In the genomic region with DNA sequence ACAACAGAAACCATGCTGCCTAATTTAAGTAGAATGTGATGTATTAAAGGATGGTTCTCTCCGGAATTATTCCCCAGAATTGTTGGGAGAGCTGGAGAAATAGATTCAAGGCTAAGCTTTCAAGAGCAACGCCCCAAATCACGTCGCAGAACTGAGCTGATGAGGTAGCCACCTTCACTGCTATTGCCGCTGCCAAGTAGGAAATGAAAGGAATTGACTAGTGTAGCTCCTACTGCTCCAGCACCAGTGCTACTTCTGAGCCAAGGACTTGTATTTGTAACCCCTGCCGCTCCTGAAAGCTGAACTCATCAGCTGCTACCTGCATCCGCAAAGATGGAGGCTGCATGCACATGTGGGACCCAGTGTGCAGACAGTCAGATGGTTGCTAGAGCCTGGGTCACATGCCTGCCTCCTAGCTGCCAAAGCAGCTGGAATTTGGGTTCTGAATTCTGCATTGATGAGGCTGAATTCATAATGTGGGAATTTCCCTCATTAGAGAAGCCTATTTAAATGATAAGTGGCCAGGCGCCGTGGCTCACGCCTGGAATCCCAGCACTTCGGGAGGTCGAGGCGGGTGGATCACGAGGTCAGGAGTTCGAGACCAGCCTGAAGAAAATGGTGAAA, we compare ENCODE assay signal across 24 cellular contexts.
DNase-seq lines count a peak whose midpoint lies in the region; ATAC-seq, FAIRE-seq and TF ChIP-seq lines count a peak whose summit lies in the region.
"Had no signal": no experiment of that assay in that cellular context is flagged by ENCODE, and none has a peak within 500 bp of the region (broad histone marks: within the 10 kb centered on the region; RNA-seq: fewer than 3 reads in every experiment).

No MANE protein-coding gene starts in this region.

- H3K79me1 ChIP-seq in neuronal stem cell (ENCODE audit: low read depth, low read length) = no peaks in the 10 kb centered on the region

- H3K4me3 ChIP-seq in neuronal stem cell (ENCODE audit: low read length in 2 of 2) (no peak overlapping the region), HepG2 (replicated peaks in 1 of 3; ENCODE audit: insufficient read depth in 1 of 3, low read depth in 2 of 3, low read length in 3 of 3) (no peak overlapping the region)
- H3K4me3 ChIP-seq: SJSA1 had no signal

- no peak overlapping the region for H3K23ac ChIP-seq in neuronal stem cell (ENCODE audit: low read depth, low read length, poor library complexity)

- H2AFZ ChIP-seq in neuronal stem cell (ENCODE audit: low read length) = peak overlapping the region; percentile 66
- H2AFZ ChIP-seq in HepG2 (ENCODE audit: low read length) = no peak overlapping the region

- POLR2A ChIA-PET in HepG2 (lab: Yijun Ruan, JAX) = no interaction called here

- H2BK120ac ChIP-seq in neuronal stem cell (ENCODE audit: low read depth, low read length) = no peak overlapping the region

- no peaks in the 10 kb centered on the region for H3K79me2 ChIP-seq in HepG2 (ENCODE audit: insufficient read depth, low read length)

- no peak overlapping the region for H2AK5ac ChIP-seq in neuronal stem cell (ENCODE audit: low read depth, low read length)

- TF ChIP-seq RAD21 in HepG2 (CRISPR knock-in tag; IDR thresholded peaks at IDR 0.05) = no peak

- H4K20me1 ChIP-seq in HepG2 (ENCODE audit: insufficient read depth, low read length) = no peaks in the 10 kb centered on the region

- H4K8ac ChIP-seq in neuronal stem cell (ENCODE audit: low read depth, low read length) = peak overlapping the region; percentile 57

- no CpG with 5 or more reads among the region's 15 CpGs for WGBS in neuronal stem cell (ENCODE audit: extremely low coverage in 2 of 2, insufficient read length in 2 of 2, insufficient replicate concordance in 1 of 2), 2 donors
- WGBS in HepG2 (ENCODE audit: low lambda C conversion rate) = 2% methylated on average over 14 of the region's 15 CpGs

- H2BK15ac ChIP-seq in neuronal stem cell (ENCODE audit: low read length) = no peak overlapping the region

- in situ Hi-C loops in HepG2 (cut with HindIII; ENCODE audit: extremely low pct_ligation_motif_present, low pct_unique_long_range_greater_than_20kb) = no loop called here

- no peak for TF ChIP-seq CTCF in HepG2 (CRISPR knock-in tag; IDR thresholded peaks at IDR 0.05)

- H3K36me3 ChIP-seq in neuronal stem cell (replicated peaks in 1 of 2; ENCODE audit: control insufficient read depth in 2 of 2, insufficient read depth in 2 of 2, low read length in 2 of 2) (no peaks in the 10 kb centered on the region), HepG2 (replicated peaks in 1 of 2; ENCODE audit: control insufficient read depth in 1 of 2, insufficient read depth in 2 of 2, low read length in 2 of 2) (no peaks in the 10 kb centered on the region)
- H3K36me3 ChIP-seq: SJSA1 had no signal

- CTCF ChIA-PET in HepG2 (lab: Yijun Ruan, JAX; ENCODE audit: low intra/inter-chr PET ratio, low total read pairs) = no interaction called here

- no peak for FAIRE-seq in HepG2 (lab: Jason Lieb, UNC)
- FAIRE-seq: G401.6, GM18507, RCC 7860 had no signal

- H3K4me2 ChIP-seq in neuronal stem cell (ENCODE audit: insufficient read depth, low read length, poor library complexity, severe bottlenecking) (no peak overlapping the region), HepG2 (ENCODE audit: low read depth, low read length) (no peak overlapping the region)

- H4K91ac ChIP-seq in neuronal stem cell (ENCODE audit: low read depth, low read length, poor library complexity) = no peak overlapping the region

- no TSS peak for BruUV-seq in HepG2 (replicated peaks; lab: Mats Ljungman, UMichigan)

- H3K9ac ChIP-seq in neuronal stem cell (ENCODE audit: low read depth, low read length, poor library complexity) (no peak overlapping the region), HepG2 (ENCODE audit: insufficient read depth, low read depth, low read length) (no peak overlapping the region)

- H3K27me3 ChIP-seq in neuronal stem cell (ENCODE audit: control insufficient read depth in 3 of 3, insufficient read depth in 3 of 3, low read depth in 1 of 3, low read length in 3 of 3) (no peaks in the 10 kb centered on the region), HepG2 (ENCODE audit: control insufficient read depth in 1 of 2, insufficient read depth in 2 of 2, low read length in 2 of 2) (no peaks in the 10 kb centered on the region)
- H3K27me3 ChIP-seq: SJSA1 had no signal

- TF ChIP-seq EP300 in HepG2 (IDR thresholded peaks at IDR 0.05; ENCODE audit: low read depth in 2 of 2, low read length in 2 of 2) (no peak), HepG2 (CRISPR knock-in tag; IDR thresholded peaks at IDR 0.05; ENCODE audit: borderline replicate concordance) (no peak)

- no peak overlapping the region for H3K4ac ChIP-seq in neuronal stem cell (ENCODE audit: low read length)

- H3K4me1 ChIP-seq in neuronal stem cell (ENCODE audit: control insufficient read depth in 2 of 2, insufficient read depth in 1 of 2, low read depth in 1 of 2, low read length in 2 of 2) (peaks cover 1 to 11% of the 10 kb centered on the region in 2 donors), HepG2 (ENCODE audit: insufficient read depth, low read length) (no peaks in the 10 kb centered on the region)
- H3K4me1 ChIP-seq: SJSA1 had no signal

- TF ChIP-seq POLR2A in HepG2 (IDR thresholded peaks at IDR 0.05; ENCODE audit: insufficient read depth in 1 of 2, low read depth in 2 of 2, low read length in 2 of 2) = no peak

- no peak overlapping the region for H2BK5ac ChIP-seq in neuronal stem cell (ENCODE audit: low read length)

- DNase-seq in NCI-H146 (lab: John Stamatoyannopoulos, UW) (peak; percentile 5), NCI-H146 treated with DMSO at 0.1 percent for 48 hours (lab: John Stamatoyannopoulos, UW; ENCODE audit: unreplicated experiment) (no peak), head of caudate nucleus (peak in 33 of 42 donors; percentile 6 to 75 (median 30)), neuronal stem cell (ENCODE audit: low spot score) (no peak), T-helper 2 cell (no peak), HepG2 (ENCODE audit: low spot score) (no peak)
- no peak for DNase-seq in activated CD4-positive, alpha-beta T cell treated with anti-CD3 and anti-CD28 coated beads, Interleukin-2, amount 50 U/mL, for 48 hours
- DNase-seq: ACHN, KBM-7, MM.1S, NCI-H1048, NCI-H1417 treated with DMSO at 0.1 percent for 48 hours, NCI-H226, NCI-H510A treated with DMSO at 0.1 percent for 48 hours, NCI-H82, OCI-M1 had no signal

- ATAC-seq in GM18519 (IDR thresholded peaks at IDR 0.05; ENCODE audit: low FRiP score, unreplicated experiment) (no peak), HepG2 (no peak)
- ATAC-seq: Right ventricle myocardium inferior had no signal

- H2BK12ac ChIP-seq in neuronal stem cell (ENCODE audit: low read length) = no peak overlapping the region

- H3K14ac ChIP-seq in neuronal stem cell (ENCODE audit: low read length) = peak overlapping the region; percentile 97

- H3K9me3 ChIP-seq in neuronal stem cell (replicated peaks in 1 of 2; ENCODE audit: control insufficient read depth in 2 of 2, insufficient read depth in 1 of 2, low read depth in 1 of 2, low read length in 2 of 2) (no peaks in the 10 kb centered on the region), HepG2 (ENCODE audit: low read length) (no peaks in the 10 kb centered on the region)
- H3K9me3 ChIP-seq: SJSA1 had no signal

- H3K27ac ChIP-seq in neuronal stem cell (replicated peaks; ENCODE audit: low read length) (no peak overlapping the region), HepG2 (ENCODE audit: extremely low read length, insufficient read depth, low read length) (no peak overlapping the region)
- H3K27ac ChIP-seq: 22Rv1, C4-2B, SJSA1 had no signal

- intact Hi-C loops in head of caudate nucleus (cut with DNase I) = no loop called here
- intact Hi-C loops in HepG2 (cut with micrococcal nuclease; ENCODE audit: unreplicated experiment) = no loop called here

- peak overlapping the region; percentile 7 for H3K18ac ChIP-seq in neuronal stem cell (ENCODE audit: low read length)

TF ChIP-seq in HepG2, 621 proteins besides CTCF, POLR2A, EP300 and RAD21 (continues in another document):
- no peak for TF ChIP-seq U2AF1 (optimal IDR thresholded peaks at IDR 0.05; ENCODE audit: low read depth, low read length)
- TF ChIP-seq SP5 (CRISPR knock-in tag; IDR thresholded peaks at IDR 0.05; ENCODE audit: borderline replicate concordance, low read depth) = no peak
- no peak for TF ChIP-seq CHD2 (IDR thresholded peaks at IDR 0.05; ENCODE audit: low read depth, low read length)
- no peak for TF ChIP-seq SP2 (CRISPR knock-in tag; IDR thresholded peaks at IDR 0.05)
- TF ChIP-seq ZNF124 (CRISPR knock-in tag; IDR thresholded peaks at IDR 0.05) = no peak
- no peak for TF ChIP-seq EHMT2 (IDR thresholded peaks at IDR 0.05; ENCODE audit: borderline replicate concordance, low read depth, low read length)
- no peak for TF ChIP-seq SPEN (CRISPR knock-in tag; IDR thresholded peaks at IDR 0.05; ENCODE audit: low read depth)
- TF ChIP-seq, protein P1, sequence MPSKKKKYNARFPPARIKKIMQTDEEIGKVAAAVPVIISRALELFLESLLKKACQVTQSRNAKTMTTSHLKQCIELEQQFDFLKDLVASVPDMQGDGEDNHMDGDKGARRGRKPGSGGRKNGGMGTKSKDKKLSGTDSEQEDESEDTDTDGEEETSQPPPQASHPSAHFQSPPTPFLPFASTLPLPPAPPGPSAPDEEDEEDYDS (CRISPR knock-in tag; IDR thresholded peaks at IDR 0.05) = no peak
- no peak for TF ChIP-seq HNF4G (IDR thresholded peaks at IDR 0.05; ENCODE audit: borderline replicate concordance, low read depth, low read length)
- TF ChIP-seq HNF4G (CRISPR knock-in tag; IDR thresholded peaks at IDR 0.05; ENCODE audit: borderline replicate concordance, low read depth) = no peak
- no peak for TF ChIP-seq CHD4 (IDR thresholded peaks at IDR 0.05; ENCODE audit: borderline replicate concordance, low read length)
- no peak for TF ChIP-seq SMAD3 (CRISPR knock-in tag; IDR thresholded peaks at IDR 0.05)
- TF ChIP-seq MBNL3 (CRISPR knock-in tag; conservative IDR thresholded peaks at IDR 0.05) = no peak
- TF ChIP-seq ZNF879 (CRISPR knock-in tag; IDR thresholded peaks at IDR 0.05) = no peak
- TF ChIP-seq ZFP91 (CRISPR knock-in tag; IDR thresholded peaks at IDR 0.05; ENCODE audit: borderline replicate concordance) = no peak

Comparison
In these comparisons a context has a peak if more than half of its experiments do, and no peak if none do; other contexts are left out.
1. DNase-seq: peak in NCI-H146 (single experiment) and head of caudate nucleus (33 of 42); none in NCI-H146 treated with DMSO at 0.1 percent for 48 hours (single experiment), neuronal stem cell (single experiment), T-helper 2 cell (0 of 5), activated CD4-positive, alpha-beta T cell treated with anti-CD3 and anti-CD28 coated beads, Interleukin-2, amount 50 U/mL, for 48 hours (0 of 2) and HepG2 (single experiment).